ENCODE assay signal across 20 cellular contexts in the genomic region with DNA sequence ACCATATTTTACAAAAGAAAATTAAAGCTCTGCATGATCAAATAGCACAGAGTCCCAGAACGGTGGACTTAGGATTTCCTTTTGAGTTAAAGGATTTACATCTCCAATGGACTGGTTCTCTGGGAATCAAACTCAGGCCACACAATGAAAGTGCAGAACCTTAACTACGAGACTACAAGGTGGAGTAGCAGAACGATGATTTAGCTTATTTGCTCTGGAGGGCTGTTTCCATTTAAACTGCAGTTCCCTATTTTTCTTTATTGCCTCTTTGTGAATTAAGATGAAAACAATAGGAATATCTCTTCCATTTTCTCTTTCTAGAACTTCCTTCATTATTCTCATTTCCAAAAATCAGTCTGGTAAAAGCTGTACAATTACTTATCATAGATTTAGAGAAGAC.
DNase-seq lines count a peak whose midpoint lies in the region; ATAC-seq, FAIRE-seq and TF ChIP-seq lines count a peak whose summit lies in the region.
"Had no signal": no experiment of that assay in that cellular context is flagged by ENCODE, and none has a peak within 500 bp of the region (broad histone marks: within the 10 kb centered on the region; RNA-seq: fewer than 3 reads in every experiment).

No MANE protein-coding gene starts in this region.

- CTCF ChIA-PET in K562 (lab: Yijun Ruan, JAX; ENCODE audit: low intra/inter-chr PET ratio) = no interaction called here

- H3K4me1 ChIP-seq in K562 (replicated peaks in 1 of 2; ENCODE audit: control insufficient read depth in 2 of 2, insufficient read depth in 2 of 2, low read length in 2 of 2) (no peaks in the 10 kb centered on the region), stomach (no peaks in the 10 kb centered on the region)
- H3K4me1 ChIP-seq: A549; BLaER1 treated with 17β-estradiol and CSF1 and Interleukin-3, amounts not matched to agents 10 nM and 100 nM; Caco-2 had no signal

- no peaks in the 10 kb centered on the region for H4K20me1 ChIP-seq in K562 (replicated peaks; ENCODE audit: control insufficient read depth, insufficient read depth, low read length)
- H4K20me1 ChIP-seq: BLaER1 treated with 17β-estradiol and CSF1 and Interleukin-3, amounts not matched to agents 10 nM and 100 nM had no signal

- POLR2A ChIA-PET in K562 (lab: Yijun Ruan, JAX) = interaction anchor here (1.0 kb wide), 1 partner anchor 10 kb away, joined by 3 read pairs; no protein-coding TSS in a partner anchor

- no TSS peak for BruUV-seq in K562 (replicated peaks; lab: Mats Ljungman, UMichigan)

- no peak overlapping the region for H3K4me2 ChIP-seq in K562 (ENCODE audit: insufficient read depth, low read length)
- H3K4me2 ChIP-seq: A549; BLaER1 treated with 17β-estradiol and CSF1 and Interleukin-3, amounts not matched to agents 10 nM and 100 nM had no signal

- H3K9ac ChIP-seq in K562 (ENCODE audit: insufficient read depth in 1 of 2, low read depth in 2 of 2, low read length in 2 of 2) = no peak overlapping the region
- H3K9ac ChIP-seq: BLaER1 treated with 17β-estradiol and CSF1 and Interleukin-3, amounts not matched to agents 10 nM and 100 nM had no signal

- FAIRE-seq in K562 (lab: Jason Lieb, UNC) = no peak
- FAIRE-seq: A549, D721Med, G401.6, GM12891, GM19239 had no signal

- 15% methylated on average over 3 of the region's 3 CpGs for WGBS in K562 (ENCODE audit: insufficient coverage, low coverage, missing lambda C conversion rate)
- WGBS in stomach, 5 donors = 56 to 74% (median 65%) methylated on average over 3 of the region's 3 CpGs

- in situ Hi-C loops in K562 (cut with MboI) = no loop called here

- intact Hi-C loops in K562 (cut with micrococcal nuclease) = no loop called here
- intact Hi-C loops in stomach (cut with DNase I; ENCODE audit: low total_unique reads) = no loop called here

- TF ChIP-seq POLR2A in K562 (conservative IDR thresholded peaks at IDR 0.05) (no peak), stomach (IDR thresholded peaks at IDR 0.05) (no peak)

- TF ChIP-seq EP300 in K562 (IDR thresholded peaks at IDR 0.05; ENCODE audit: low read length) = no peak
- TF ChIP-seq EP300 in stomach (IDR thresholded peaks at IDR 0.05) = no peak

- no peak for TF ChIP-seq RAD21 in K562 (CRISPR knock-in tag; conservative IDR thresholded peaks at IDR 0.05 in 1 of 2, IDR thresholded peaks at IDR 0.05 in 1 of 2)

- H3K27me3 ChIP-seq in K562 (ENCODE audit: control insufficient read depth in 2 of 2, insufficient read depth in 2 of 2, low read length in 2 of 2) (no peaks in the 10 kb centered on the region), stomach (no peaks in the 10 kb centered on the region)
- H3K27me3 ChIP-seq: BLaER1 treated with 17β-estradiol and CSF1 and Interleukin-3, amounts not matched to agents 10 nM and 100 nM had no signal

- H3K9me3 ChIP-seq in K562 (replicated peaks; ENCODE audit: control insufficient read depth, insufficient read depth, low read depth, low read length) = no peaks in the 10 kb centered on the region
- H3K9me3 ChIP-seq in stomach = no peaks in the 10 kb centered on the region
- H3K9me3 ChIP-seq: A549; BLaER1 treated with 17β-estradiol and CSF1 and Interleukin-3, amounts not matched to agents 10 nM and 100 nM; Caco-2 had no signal

- DNase-seq in NOMO-1 treated with DMSO at 0.1 percent for 48 hours (lab: John Stamatoyannopoulos, UW; ENCODE audit: unreplicated experiment) (peak; percentile 4), NOMO-1 treated with dmso at 0.1 percent for 144 hours (lab: John Stamatoyannopoulos, UW; ENCODE audit: unreplicated experiment) (no peak), OCI-M1 (lab: John Stamatoyannopoulos, UW) (peak; percentile 38), K562 (ENCODE audit: extremely low read depth in 1 of 4, low spot score in 3 of 4) (no peak), stomach (no peak)
- DNase-seq: AML-193; Caco-2; Calu3; CD4-positive, alpha-beta T cell; CD8-positive, alpha-beta T cell; DMS79 treated with DMSO at 0.1 percent for 48 hours; GF-D8 had no signal

- H3K27ac ChIP-seq in K562 (ENCODE audit: extremely low read depth, low read depth, low read length) (no peak overlapping the region), stomach (no peak overlapping the region)
- H3K27ac ChIP-seq: 22Rv1; A549; BLaER1 treated with 17β-estradiol and CSF1 and Interleukin-3, amounts not matched to agents 10 nM and 100 nM; C4-2B had no signal

- H3K36me3 ChIP-seq in K562 (ENCODE audit: control insufficient read depth, insufficient read depth, low read length) (no peaks in the 10 kb centered on the region), stomach (no peaks in the 10 kb centered on the region)
- H3K36me3 ChIP-seq: BLaER1 treated with 17β-estradiol and CSF1 and Interleukin-3, amounts not matched to agents 10 nM and 100 nM had no signal

- peak overlapping the region; percentile 71 for H2AFZ ChIP-seq in K562 (ENCODE audit: low read depth, low read length)

- H3K79me2 ChIP-seq in K562 (ENCODE audit: control insufficient read depth, insufficient read depth, low read length) = no peaks in the 10 kb centered on the region

- ATAC-seq in K562 = no peak
- ATAC-seq: A549; CD8-positive, alpha-beta T cell had no signal

- H3K9me1 ChIP-seq in K562 (ENCODE audit: control insufficient read depth, insufficient read depth, low read length) = no peaks in the 10 kb centered on the region

- H3K4me3 ChIP-seq in K562 (no peak overlapping the region), stomach (no peak overlapping the region)
- H3K4me3 ChIP-seq: A549; BLaER1 treated with 17β-estradiol and CSF1 and Interleukin-3, amounts not matched to agents 10 nM and 100 nM had no signal

- TF ChIP-seq CTCF in K562 (IDR thresholded peaks at IDR 0.05 in 2 of 3, conservative IDR thresholded peaks at IDR 0.05 in 1 of 3; ENCODE audit: insufficient read depth in 2 of 3, low read depth in 1 of 3, low read length in 3 of 3) = no peak
- no peak for TF ChIP-seq CTCF in stomach (IDR thresholded peaks at IDR 0.05)

TF ChIP-seq in K562, 482 proteins besides CTCF, POLR2A, EP300 and RAD21:
- peak; percentile 82 for TF ChIP-seq SPI1 (IDR thresholded peaks at IDR 0.05; ENCODE audit: borderline replicate concordance, low read depth, low read length)
- no peak for TF ChIP-seq NFIX (CRISPR knock-in tag; IDR thresholded peaks at IDR 0.05; ENCODE audit: low read depth)
- TF ChIP-seq MAFG (tag; conservative IDR thresholded peaks at IDR 0.05) = peak; percentile 35; the same call in 1 of the 2 replicates
- no peak for TF ChIP-seq NR3C1 (CRISPR knock-in tag; IDR thresholded peaks at IDR 0.05)
- TF ChIP-seq C11orf30 (IDR thresholded peaks at IDR 0.05; ENCODE audit: low read depth) = peak; percentile 24; the same call in 1 of the 2 replicates
- peak; percentile 46; the same call in 1 of the 2 replicates for TF ChIP-seq ZNF316 (IDR thresholded peaks at IDR 0.05)
- TF ChIP-seq NFE2 (IDR thresholded peaks at IDR 0.05; ENCODE audit: low read depth) = peak; percentile 54

Comparison
In these comparisons a context has a peak if more than half of its experiments do, and no peak if none do; other contexts are left out.
1. DNase-seq: peak in NOMO-1 treated with DMSO at 0.1 percent for 48 hours (single experiment) and OCI-M1 (single experiment); none in NOMO-1 treated with dmso at 0.1 percent for 144 hours (single experiment), K562 (0 of 4) and stomach (single experiment).